In genomic region chr6:104860221-104860620, GRCh38 we compare ENCODE assay signal across 8 cellular contexts. TPM values are rescaled to one million over a fixed set of nuclear protein-coding genes. Genes with fewer than 3 reads are reported as not detected.
A peak's percentile ranks its signal among the peaks of the same experiment; 100 is the strongest.
DNase-seq lines count a peak whose midpoint lies in the region; ATAC-seq, FAIRE-seq and TF ChIP-seq lines count a peak whose summit lies in the region.

No MANE protein-coding gene starts in this region.

- H3K4me1 ChIP-seq in BLaER1 = peaks cover 12% of the 10 kb centered on the region

- no peak for TF ChIP-seq POLR2A in GM12891 (IDR thresholded peaks at IDR 0.05; ENCODE audit: low read depth, low read length)

- no peaks in the 10 kb centered on the region for H3K27me3 ChIP-seq in BLaER1

- no peaks in the 10 kb centered on the region for H3K9me3 Mint-ChIP-seq in dendritic cell treated with granulocyte-macrophage colony-stimulating factor and Interleukin-4, amounts not matched to agents 40 ng/mL and 50 ng/mL, for 4 days
- H3K9me3 Mint-ChIP-seq in neural crest cell = no peaks in the 10 kb centered on the region

- peaks cover 11% of the 10 kb centered on the region for H3K4me1 Mint-ChIP-seq in dendritic cell treated with granulocyte-macrophage colony-stimulating factor and Interleukin-4, amounts not matched to agents 40 ng/mL and 50 ng/mL, for 4 days (ENCODE audit: low read depth)
- peaks cover 19% of the 10 kb centered on the region for H3K4me1 Mint-ChIP-seq in neural crest cell

- DNase-seq in LNCaP clone FGC (ENCODE audit: low read depth) = peak; percentile 21
- no peak for DNase-seq in neural crest cell (ENCODE audit: low read depth, low spot score)
- DNase-seq in sciatic nerve (ENCODE audit: low spot score) = no peak
- DNase-seq in GM12891 (ENCODE audit: insufficient read length, low spot score) = no peak
- DNase-seq in hypothalamus (lab: John Stamatoyannopoulos, UW) = no peak

- no peaks in the 10 kb centered on the region for H3K9me3 ChIP-seq in BLaER1

- peak overlapping the region; percentile 85 for H3K4me3 Mint-ChIP-seq in dendritic cell treated with granulocyte-macrophage colony-stimulating factor and Interleukin-4, amounts not matched to agents 40 ng/mL and 50 ng/mL, for 4 days
- peak overlapping the region; percentile 86 for H3K4me3 Mint-ChIP-seq in neural crest cell

- peaks cover 12% of the 10 kb centered on the region; the same call in 1 of the 2 replicates for H4K20me1 ChIP-seq in BLaER1

- H3K4me2 ChIP-seq in BLaER1 = peak overlapping the region; percentile 80

- no peak for TF ChIP-seq CTCF in LNCaP clone FGC (IDR thresholded peaks at IDR 0.05; ENCODE audit: control insufficient read depth, extremely low read depth, insufficient read depth)
- TF ChIP-seq CTCF in neural crest cell (conservative IDR thresholded peaks at IDR 0.05) = no peak

- ATAC-seq in sciatic nerve (no peak), GM21390 (IDR thresholded peaks at IDR 0.05; ENCODE audit: unreplicated experiment) (no peak)

- peak overlapping the region; percentile 87 for H3K4me3 ChIP-seq in BLaER1
- H3K4me3 ChIP-seq in LNCaP clone FGC (ENCODE audit: low read depth, low read length) = peak overlapping the region; percentile 87

- no peaks in the 10 kb centered on the region for H3K36me3 ChIP-seq in BLaER1

- H3K27me3 Mint-ChIP-seq in dendritic cell treated with granulocyte-macrophage colony-stimulating factor and Interleukin-4, amounts not matched to agents 40 ng/mL and 50 ng/mL, for 4 days = peaks cover 11% of the 10 kb centered on the region
- no peaks in the 10 kb centered on the region for H3K27me3 Mint-ChIP-seq in neural crest cell (ENCODE audit: low read depth)

- H3K36me3 Mint-ChIP-seq in dendritic cell treated with granulocyte-macrophage colony-stimulating factor and Interleukin-4, amounts not matched to agents 40 ng/mL and 50 ng/mL, for 4 days (ENCODE audit: low read depth) = peaks cover 6% of the 10 kb centered on the region
- H3K36me3 Mint-ChIP-seq in neural crest cell (ENCODE audit: low read depth) = no peaks in the 10 kb centered on the region

- H3K27ac ChIP-seq in BLaER1 = no peak overlapping the region

- H3K27ac Mint-ChIP-seq in dendritic cell treated with granulocyte-macrophage colony-stimulating factor and Interleukin-4, amounts not matched to agents 40 ng/mL and 50 ng/mL, for 4 days = no peak overlapping the region
- no peak overlapping the region for H3K27ac Mint-ChIP-seq in neural crest cell (ENCODE audit: unreplicated experiment)

- H3K9ac ChIP-seq in BLaER1 = 0 out of 2 replicates have a peak overlapping the region, but pooled peaks have one; percentile 85

- intact Hi-C loops in dendritic cell treated with granulocyte-macrophage colony-stimulating factor and Interleukin-4, amounts not matched to agents 40 ng/mL and 50 ng/mL, for 4 days (cut with micrococcal nuclease) = no loop called here
- intact Hi-C loops in sciatic nerve (cut with DNase I) = no loop called here

- FAIRE-seq in GM12891 (lab: Jason Lieb, UNC) = no peak

TF ChIP-seq in GM12891, 5 proteins besides CTCF, POLR2A, EP300 and RAD21:
- TF ChIP-seq PAX5 (IDR thresholded peaks at IDR 0.05; ENCODE audit: insufficient read depth, low read length, severe bottlenecking) = no peak
- no peak for TF ChIP-seq POLR2AphosphoS5 (IDR thresholded peaks at IDR 0.05; ENCODE audit: low read depth, low read length)
- no peak for TF ChIP-seq SPI1 (IDR thresholded peaks at IDR 0.05; ENCODE audit: low read depth, low read length)
- no peak for TF ChIP-seq POU2F2 (IDR thresholded peaks at IDR 0.05; ENCODE audit: low read depth, low read length)
- no peak for TF ChIP-seq TAF1 (IDR thresholded peaks at IDR 0.05; ENCODE audit: low read depth, low read length)

RNA-seq across cellular contexts. Expression of gene HACE1, which starts 0.5 kb away (rescaled TPM):
- total RNA-seq in neural crest cell (23.0 and 23.9 TPM in 2 replicates), sciatic nerve (23.2 TPM)
- 2.5 TPM for polyA plus RNA-seq in GM12891 (2012; ENCODE audit: low read depth, missing spikeins)
